ENCODE assay signal across 22 cellular contexts in the genomic region with DNA sequence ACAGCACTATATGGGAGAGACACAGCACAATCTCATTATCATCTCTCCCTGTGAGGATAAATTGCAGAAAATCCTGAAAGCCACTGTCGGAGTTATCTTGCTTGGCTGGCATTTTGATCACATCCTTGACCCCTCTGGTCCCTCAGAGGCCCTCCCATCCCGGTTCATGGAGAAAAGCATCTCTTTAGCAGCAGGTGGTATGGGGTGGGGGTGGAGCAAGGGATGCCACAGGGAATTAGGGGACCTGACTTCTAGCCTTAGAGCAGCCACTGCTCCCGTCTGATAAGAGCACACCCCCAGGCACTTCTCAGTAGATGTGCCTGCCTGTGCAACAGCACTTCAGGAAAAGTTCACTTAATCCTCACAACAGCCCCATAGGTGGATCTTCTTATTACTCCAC.
"Had no signal": no experiment of that assay in that cellular context is flagged by ENCODE, and none has a peak within 500 bp of the region (broad histone marks: within the 10 kb centered on the region; RNA-seq: fewer than 3 reads in every experiment).

No MANE protein-coding gene starts in this region.

- DNase-seq: effector memory CD4-positive, alpha-beta T cell; esophagus squamous epithelium; foreskin fibroblast; glutamatergic neuron; left colon; left ventricle myocardium superior; mesenchymal stem cell; naive B cell; right lobe of liver; stimulated activated CD4-positive, alpha-beta T cell treated with anti-CD3 and anti-CD28 coated beads, Interleukin-4, amount 100 ng/mL, for 1 hour; stimulated activated CD8-positive, alpha-beta memory T cell treated with anti-CD3 and anti-CD28 coated beads, Interleukin-4, amount 100 ng/mL, for 48 hours; stimulated activated naive CD8-positive, alpha-beta T cell treated with anti-CD3 and anti-CD28 coated beads, Interleukin-15, Interleukin-2, amounts not matched to agents 100 U/mL and 50 U/mL, for 24 hours; thyroid gland; upper lobe of left lung; uterus had no signal

- H3K27me3 ChIP-seq: right lobe of liver, suprapubic skin, thyroid gland, upper lobe of left lung, uterus had no signal

- H3K4me1 ChIP-seq: esophagus squamous epithelium, gastroesophageal sphincter, parathyroid adenoma, prostate gland, suprapubic skin, thyroid gland, upper lobe of left lung, uterus had no signal

- H3K36me3 ChIP-seq: esophagus squamous epithelium, gastroesophageal sphincter, prostate gland, right lobe of liver, suprapubic skin, thyroid gland, upper lobe of left lung, uterus had no signal

- ATAC-seq: gastroesophageal sphincter; left ventricle myocardium superior; stimulated activated effector memory CD8-positive, alpha-beta T cell treated with anti-CD3 and anti-CD28 coated beads, Interleukin-12 subunit alpha, Interleukin-12 subunit beta, amount 100 ng/mL, for 72 hours; stimulated activated naive CD8-positive, alpha-beta T cell treated with anti-CD3 and anti-CD28 coated beads, Interleukin-15, Interleukin-2, amounts not matched to agents 100 U/mL and 50 U/mL, for 24 hours had no signal

- H3K4me3 ChIP-seq: esophagus squamous epithelium, gastroesophageal sphincter, lung, prostate gland, right lobe of liver, suprapubic skin, thyroid gland, upper lobe of left lung, uterus had no signal

- H3K9me3 ChIP-seq: prostate gland, right lobe of liver, suprapubic skin, thyroid gland, upper lobe of left lung had no signal

- H3K27ac ChIP-seq: epithelial cell of prostate, esophagus squamous epithelium, gastroesophageal sphincter, parathyroid adenoma, prostate gland, right lobe of liver, suprapubic skin, thyroid gland, upper lobe of left lung, uterus had no signal

- H2AFZ ChIP-seq: parathyroid adenoma had no signal

- H3K79me2 ChIP-seq: parathyroid adenoma had no signal

- H3K9ac ChIP-seq: parathyroid adenoma had no signal
